1 cellular context compared by ENCODE assay signal in the genomic region with DNA sequence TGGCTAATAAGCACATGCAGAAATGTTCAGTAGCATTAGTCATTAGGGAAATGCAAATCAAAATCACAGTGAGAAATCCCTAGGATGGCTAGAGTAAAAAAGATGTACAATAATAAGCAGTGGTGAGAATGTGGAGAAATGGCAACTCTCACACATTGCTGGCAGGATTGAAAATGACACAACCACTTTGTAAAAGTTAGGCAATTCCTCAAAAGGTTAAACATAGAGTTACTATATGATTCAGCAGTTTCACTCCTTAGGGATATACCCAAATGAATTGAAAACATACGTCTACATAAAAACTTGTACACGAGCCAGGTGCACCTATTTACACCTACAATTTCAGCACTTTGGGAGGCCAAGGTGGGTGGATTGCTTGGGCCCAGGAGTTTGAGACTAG.
TF ChIP-seq lines count a peak whose summit lies in the region.

No MANE protein-coding gene starts in this region.

TF ChIP-seq in K562, 482 proteins besides CTCF, POLR2A, EP300 and RAD21 (continued from another document):
- no peak for TF ChIP-seq MYBL2 (IDR thresholded peaks at IDR 0.05; ENCODE audit: low read depth)
- no peak for TF ChIP-seq MYBL2 (CRISPR knock-in tag; IDR thresholded peaks at IDR 0.05; ENCODE audit: borderline replicate concordance)
- TF ChIP-seq, protein P1, sequence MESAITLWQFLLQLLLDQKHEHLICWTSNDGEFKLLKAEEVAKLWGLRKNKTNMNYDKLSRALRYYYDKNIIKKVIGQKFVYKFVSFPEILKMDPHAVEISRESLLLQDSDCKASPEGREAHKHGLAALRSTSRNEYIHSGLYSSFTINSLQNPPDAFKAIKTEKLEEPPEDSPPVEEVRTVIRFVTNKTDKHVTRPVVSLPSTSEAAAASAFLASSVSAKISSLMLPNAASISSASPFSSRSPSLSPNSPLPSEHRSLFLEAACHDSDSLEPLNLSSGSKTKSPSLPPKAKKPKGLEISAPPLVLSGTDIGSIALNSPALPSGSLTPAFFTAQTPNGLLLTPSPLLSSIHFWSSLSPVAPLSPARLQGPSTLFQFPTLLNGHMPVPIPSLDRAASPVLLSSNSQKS (CRISPR knock-in tag; IDR thresholded peaks at IDR 0.05) = no peak
- TF ChIP-seq, protein P2, sequence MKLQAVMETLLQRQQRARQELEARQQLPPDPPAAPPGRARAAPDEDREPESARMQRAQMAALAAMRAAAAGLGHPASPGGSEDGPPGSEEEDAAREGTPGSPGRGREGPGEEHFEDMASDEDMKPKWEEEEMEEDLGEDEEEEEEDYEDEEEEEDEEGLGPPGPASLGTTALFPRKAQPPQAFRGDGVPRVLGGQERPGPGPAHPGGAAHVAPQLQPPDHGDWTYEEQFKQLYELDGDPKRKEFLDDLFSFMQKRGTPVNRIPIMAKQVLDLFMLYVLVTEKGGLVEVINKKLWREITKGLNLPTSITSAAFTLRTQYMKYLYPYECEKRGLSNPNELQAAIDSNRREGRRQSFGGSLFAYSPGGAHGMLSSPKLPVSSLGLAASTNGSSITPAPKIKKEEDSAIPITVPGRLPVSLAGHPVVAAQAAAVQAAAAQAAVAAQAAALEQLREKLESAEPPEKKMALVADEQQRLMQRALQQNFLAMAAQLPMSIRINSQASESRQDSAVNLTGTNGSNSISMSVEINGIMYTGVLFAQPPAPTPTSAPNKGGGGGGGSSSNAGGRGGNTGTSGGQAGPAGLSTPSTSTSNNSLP (IDR thresholded peaks at IDR 0.05; ENCODE audit: borderline replicate concordance, low read depth, low read length) = no peak
- no peak for TF ChIP-seq HMG20A (CRISPR knock-in tag; conservative IDR thresholded peaks at IDR 0.05)
- peak; percentile 38; the same call in 1 of the 2 replicates for TF ChIP-seq MAFK (IDR thresholded peaks at IDR 0.05; ENCODE audit: low read length)
- no peak for TF ChIP-seq L3MBTL2 (IDR thresholded peaks at IDR 0.05)
- no peak for TF ChIP-seq ZNF124 (CRISPR knock-in tag; IDR thresholded peaks at IDR 0.05)
- TF ChIP-seq, protein P3, sequence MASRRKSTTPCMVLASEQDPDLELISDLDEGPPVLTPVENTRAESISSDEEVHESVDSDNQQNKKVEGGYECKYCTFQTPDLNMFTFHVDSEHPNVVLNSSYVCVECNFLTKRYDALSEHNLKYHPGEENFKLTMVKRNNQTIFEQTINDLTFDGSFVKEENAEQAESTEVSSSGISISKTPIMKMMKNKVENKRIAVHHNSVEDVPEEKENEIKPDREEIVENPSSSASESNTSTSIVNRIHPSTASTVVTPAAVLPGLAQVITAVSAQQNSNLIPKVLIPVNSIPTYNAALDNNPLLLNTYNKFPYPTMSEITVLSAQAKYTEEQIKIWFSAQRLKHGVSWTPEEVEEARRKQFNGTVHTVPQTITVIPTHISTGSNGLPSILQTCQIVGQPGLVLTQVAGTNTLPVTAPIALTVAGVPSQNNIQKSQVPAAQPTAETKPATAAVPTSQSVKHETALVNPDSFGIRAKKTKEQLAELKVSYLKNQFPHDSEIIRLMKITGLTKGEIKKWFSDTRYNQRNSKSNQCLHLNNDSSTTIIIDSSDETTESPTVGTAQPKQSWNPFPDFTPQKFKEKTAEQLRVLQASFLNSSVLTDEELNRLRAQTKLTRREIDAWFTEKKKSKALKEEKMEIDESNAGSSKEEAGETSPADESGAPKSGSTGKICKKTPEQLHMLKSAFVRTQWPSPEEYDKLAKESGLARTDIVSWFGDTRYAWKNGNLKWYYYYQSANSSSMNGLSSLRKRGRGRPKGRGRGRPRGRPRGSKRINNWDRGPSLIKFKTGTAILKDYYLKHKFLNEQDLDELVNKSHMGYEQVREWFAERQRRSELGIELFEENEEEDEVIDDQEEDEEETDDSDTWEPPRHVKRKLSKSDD (conservative IDR thresholded peaks at IDR 0.05; ENCODE audit: low read length) = no peak
- TF ChIP-seq DIDO1 (tag; IDR thresholded peaks at IDR 0.05; ENCODE audit: low read depth) = no peak
- TF ChIP-seq HNRNPH1 (optimal IDR thresholded peaks at IDR 0.05; ENCODE audit: low read depth, low read length) = no peak
- no peak for TF ChIP-seq PTTG1 (tag; IDR thresholded peaks at IDR 0.05; ENCODE audit: low read depth)
- no peak for TF ChIP-seq STAG1 (CRISPR knock-in tag; IDR thresholded peaks at IDR 0.05; ENCODE audit: borderline replicate concordance)
- TF ChIP-seq LARP7 (IDR thresholded peaks at IDR 0.05) = no peak
- TF ChIP-seq BRF1 (IDR thresholded peaks at IDR 0.05; ENCODE audit: borderline replicate concordance, extremely low read depth, insufficient read length) = no peak
- no peak for TF ChIP-seq E2F3 (CRISPR knock-in tag; IDR thresholded peaks at IDR 0.05)
- no peak for TF ChIP-seq ZNF764 (CRISPR knock-in tag; IDR thresholded peaks at IDR 0.05; ENCODE audit: low read depth)
- TF ChIP-seq C11orf30 (IDR thresholded peaks at IDR 0.05; ENCODE audit: low read depth) = peak; percentile 76
- TF ChIP-seq GTF2E2 (tag; IDR thresholded peaks at IDR 0.05) = no peak
- TF ChIP-seq ZNF316 (IDR thresholded peaks at IDR 0.05) = peak; percentile 79
- TF ChIP-seq RBM39 (optimal IDR thresholded peaks at IDR 0.05; ENCODE audit: low read depth, low read length) = no peak
- no peak for TF ChIP-seq TEAD2 (tag; IDR thresholded peaks at IDR 0.05)
- TF ChIP-seq, protein P4, sequence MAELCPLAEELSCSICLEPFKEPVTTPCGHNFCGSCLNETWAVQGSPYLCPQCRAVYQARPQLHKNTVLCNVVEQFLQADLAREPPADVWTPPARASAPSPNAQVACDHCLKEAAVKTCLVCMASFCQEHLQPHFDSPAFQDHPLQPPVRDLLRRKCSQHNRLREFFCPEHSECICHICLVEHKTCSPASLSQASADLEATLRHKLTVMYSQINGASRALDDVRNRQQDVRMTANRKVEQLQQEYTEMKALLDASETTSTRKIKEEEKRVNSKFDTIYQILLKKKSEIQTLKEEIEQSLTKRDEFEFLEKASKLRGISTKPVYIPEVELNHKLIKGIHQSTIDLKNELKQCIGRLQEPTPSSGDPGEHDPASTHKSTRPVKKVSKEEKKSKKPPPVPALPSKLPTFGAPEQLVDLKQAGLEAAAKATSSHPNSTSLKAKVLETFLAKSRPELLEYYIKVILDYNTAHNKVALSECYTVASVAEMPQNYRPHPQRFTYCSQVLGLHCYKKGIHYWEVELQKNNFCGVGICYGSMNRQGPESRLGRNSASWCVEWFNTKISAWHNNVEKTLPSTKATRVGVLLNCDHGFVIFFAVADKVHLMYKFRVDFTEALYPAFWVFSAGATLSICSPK (IDR thresholded peaks at IDR 0.05; ENCODE audit: borderline replicate concordance) = no peak
- TF ChIP-seq, protein P5, sequence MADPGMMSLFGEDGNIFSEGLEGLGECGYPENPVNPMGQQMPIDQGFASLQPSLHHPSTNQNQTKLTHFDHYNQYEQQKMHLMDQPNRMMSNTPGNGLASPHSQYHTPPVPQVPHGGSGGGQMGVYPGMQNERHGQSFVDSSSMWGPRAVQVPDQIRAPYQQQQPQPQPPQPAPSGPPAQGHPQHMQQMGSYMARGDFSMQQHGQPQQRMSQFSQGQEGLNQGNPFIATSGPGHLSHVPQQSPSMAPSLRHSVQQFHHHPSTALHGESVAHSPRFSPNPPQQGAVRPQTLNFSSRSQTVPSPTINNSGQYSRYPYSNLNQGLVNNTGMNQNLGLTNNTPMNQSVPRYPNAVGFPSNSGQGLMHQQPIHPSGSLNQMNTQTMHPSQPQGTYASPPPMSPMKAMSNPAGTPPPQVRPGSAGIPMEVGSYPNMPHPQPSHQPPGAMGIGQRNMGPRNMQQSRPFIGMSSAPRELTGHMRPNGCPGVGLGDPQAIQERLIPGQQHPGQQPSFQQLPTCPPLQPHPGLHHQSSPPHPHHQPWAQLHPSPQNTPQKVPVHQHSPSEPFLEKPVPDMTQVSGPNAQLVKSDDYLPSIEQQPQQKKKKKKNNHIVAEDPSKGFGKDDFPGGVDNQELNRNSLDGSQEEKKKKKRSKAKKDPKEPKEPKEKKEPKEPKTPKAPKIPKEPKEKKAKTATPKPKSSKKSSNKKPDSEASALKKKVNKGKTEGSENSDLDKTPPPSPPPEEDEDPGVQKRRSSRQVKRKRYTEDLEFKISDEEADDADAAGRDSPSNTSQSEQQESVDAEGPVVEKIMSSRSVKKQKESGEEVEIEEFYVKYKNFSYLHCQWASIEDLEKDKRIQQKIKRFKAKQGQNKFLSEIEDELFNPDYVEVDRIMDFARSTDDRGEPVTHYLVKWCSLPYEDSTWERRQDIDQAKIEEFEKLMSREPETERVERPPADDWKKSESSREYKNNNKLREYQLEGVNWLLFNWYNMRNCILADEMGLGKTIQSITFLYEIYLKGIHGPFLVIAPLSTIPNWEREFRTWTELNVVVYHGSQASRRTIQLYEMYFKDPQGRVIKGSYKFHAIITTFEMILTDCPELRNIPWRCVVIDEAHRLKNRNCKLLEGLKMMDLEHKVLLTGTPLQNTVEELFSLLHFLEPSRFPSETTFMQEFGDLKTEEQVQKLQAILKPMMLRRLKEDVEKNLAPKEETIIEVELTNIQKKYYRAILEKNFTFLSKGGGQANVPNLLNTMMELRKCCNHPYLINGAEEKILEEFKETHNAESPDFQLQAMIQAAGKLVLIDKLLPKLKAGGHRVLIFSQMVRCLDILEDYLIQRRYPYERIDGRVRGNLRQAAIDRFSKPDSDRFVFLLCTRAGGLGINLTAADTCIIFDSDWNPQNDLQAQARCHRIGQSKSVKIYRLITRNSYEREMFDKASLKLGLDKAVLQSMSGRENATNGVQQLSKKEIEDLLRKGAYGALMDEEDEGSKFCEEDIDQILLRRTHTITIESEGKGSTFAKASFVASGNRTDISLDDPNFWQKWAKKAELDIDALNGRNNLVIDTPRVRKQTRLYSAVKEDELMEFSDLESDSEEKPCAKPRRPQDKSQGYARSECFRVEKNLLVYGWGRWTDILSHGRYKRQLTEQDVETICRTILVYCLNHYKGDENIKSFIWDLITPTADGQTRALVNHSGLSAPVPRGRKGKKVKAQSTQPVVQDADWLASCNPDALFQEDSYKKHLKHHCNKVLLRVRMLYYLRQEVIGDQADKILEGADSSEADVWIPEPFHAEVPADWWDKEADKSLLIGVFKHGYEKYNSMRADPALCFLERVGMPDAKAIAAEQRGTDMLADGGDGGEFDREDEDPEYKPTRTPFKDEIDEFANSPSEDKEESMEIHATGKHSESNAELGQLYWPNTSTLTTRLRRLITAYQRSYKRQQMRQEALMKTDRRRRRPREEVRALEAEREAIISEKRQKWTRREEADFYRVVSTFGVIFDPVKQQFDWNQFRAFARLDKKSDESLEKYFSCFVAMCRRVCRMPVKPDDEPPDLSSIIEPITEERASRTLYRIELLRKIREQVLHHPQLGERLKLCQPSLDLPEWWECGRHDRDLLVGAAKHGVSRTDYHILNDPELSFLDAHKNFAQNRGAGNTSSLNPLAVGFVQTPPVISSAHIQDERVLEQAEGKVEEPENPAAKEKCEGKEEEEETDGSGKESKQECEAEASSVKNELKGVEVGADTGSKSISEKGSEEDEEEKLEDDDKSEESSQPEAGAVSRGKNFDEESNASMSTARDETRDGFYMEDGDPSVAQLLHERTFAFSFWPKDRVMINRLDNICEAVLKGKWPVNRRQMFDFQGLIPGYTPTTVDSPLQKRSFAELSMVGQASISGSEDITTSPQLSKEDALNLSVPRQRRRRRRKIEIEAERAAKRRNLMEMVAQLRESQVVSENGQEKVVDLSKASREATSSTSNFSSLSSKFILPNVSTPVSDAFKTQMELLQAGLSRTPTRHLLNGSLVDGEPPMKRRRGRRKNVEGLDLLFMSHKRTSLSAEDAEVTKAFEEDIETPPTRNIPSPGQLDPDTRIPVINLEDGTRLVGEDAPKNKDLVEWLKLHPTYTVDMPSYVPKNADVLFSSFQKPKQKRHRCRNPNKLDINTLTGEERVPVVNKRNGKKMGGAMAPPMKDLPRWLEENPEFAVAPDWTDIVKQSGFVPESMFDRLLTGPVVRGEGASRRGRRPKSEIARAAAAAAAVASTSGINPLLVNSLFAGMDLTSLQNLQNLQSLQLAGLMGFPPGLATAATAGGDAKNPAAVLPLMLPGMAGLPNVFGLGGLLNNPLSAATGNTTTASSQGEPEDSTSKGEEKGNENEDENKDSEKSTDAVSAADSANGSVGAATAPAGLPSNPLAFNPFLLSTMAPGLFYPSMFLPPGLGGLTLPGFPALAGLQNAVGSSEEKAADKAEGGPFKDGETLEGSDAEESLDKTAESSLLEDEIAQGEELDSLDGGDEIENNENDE (IDR thresholded peaks at IDR 0.05; ENCODE audit: low read depth, low read length) = no peak
- TF ChIP-seq RFX1 (IDR thresholded peaks at IDR 0.05) = no peak
- TF ChIP-seq CEBPB (tag; IDR thresholded peaks at IDR 0.05) = peak; percentile 82
- TF ChIP-seq ZNF232 (CRISPR knock-in tag; IDR thresholded peaks at IDR 0.05) = no peak
- no peak for TF ChIP-seq ZNF561 (CRISPR knock-in tag; conservative IDR thresholded peaks at IDR 0.05)
- peak; percentile 73 for TF ChIP-seq NFE2 (IDR thresholded peaks at IDR 0.05; ENCODE audit: low read depth)
- no peak for TF ChIP-seq WHSC1 (IDR thresholded peaks at IDR 0.05; ENCODE audit: low read length)
- TF ChIP-seq NCOA4 (IDR thresholded peaks at IDR 0.05; ENCODE audit: partially characterized antibody) = no peak
- TF ChIP-seq HDGF (IDR thresholded peaks at IDR 0.05) = no peak
- TF ChIP-seq, protein P6, sequence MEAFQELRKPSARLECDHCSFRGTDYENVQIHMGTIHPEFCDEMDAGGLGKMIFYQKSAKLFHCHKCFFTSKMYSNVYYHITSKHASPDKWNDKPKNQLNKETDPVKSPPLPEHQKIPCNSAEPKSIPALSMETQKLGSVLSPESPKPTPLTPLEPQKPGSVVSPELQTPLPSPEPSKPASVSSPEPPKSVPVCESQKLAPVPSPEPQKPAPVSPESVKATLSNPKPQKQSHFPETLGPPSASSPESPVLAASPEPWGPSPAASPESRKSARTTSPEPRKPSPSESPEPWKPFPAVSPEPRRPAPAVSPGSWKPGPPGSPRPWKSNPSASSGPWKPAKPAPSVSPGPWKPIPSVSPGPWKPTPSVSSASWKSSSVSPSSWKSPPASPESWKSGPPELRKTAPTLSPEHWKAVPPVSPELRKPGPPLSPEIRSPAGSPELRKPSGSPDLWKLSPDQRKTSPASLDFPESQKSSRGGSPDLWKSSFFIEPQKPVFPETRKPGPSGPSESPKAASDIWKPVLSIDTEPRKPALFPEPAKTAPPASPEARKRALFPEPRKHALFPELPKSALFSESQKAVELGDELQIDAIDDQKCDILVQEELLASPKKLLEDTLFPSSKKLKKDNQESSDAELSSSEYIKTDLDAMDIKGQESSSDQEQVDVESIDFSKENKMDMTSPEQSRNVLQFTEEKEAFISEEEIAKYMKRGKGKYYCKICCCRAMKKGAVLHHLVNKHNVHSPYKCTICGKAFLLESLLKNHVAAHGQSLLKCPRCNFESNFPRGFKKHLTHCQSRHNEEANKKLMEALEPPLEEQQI (IDR thresholded peaks at IDR 0.05) = no peak
- TF ChIP-seq MED1 (CRISPR knock-in tag; IDR thresholded peaks at IDR 0.05; ENCODE audit: borderline replicate concordance) = no peak
- TF ChIP-seq NFE2L1 (tag; IDR thresholded peaks at IDR 0.05; ENCODE audit: borderline replicate concordance, low read depth) = no peak
